In genomic region chr10:123043409-123043925, GRCh38 we compare ENCODE assay signal across 2 cellular contexts.
TF ChIP-seq lines count a peak whose summit lies in the region.

No MANE protein-coding gene starts in this region.

TF ChIP-seq in SK-N-SH treated with all-trans-retinoic acid at 6 μM for 48 hours, 23 proteins besides CTCF, POLR2A, EP300 and RAD21 (continued from another document):
- TF ChIP-seq CSRNP3 (CRISPR knock-in tag; IDR thresholded peaks at IDR 0.05) (no peak), PPARA (CRISPR knock-in tag; IDR thresholded peaks at IDR 0.05; ENCODE audit: borderline replicate concordance) (no peak), ZNF8 (CRISPR knock-in tag; IDR thresholded peaks at IDR 0.05) (no peak), SNAI2 (CRISPR knock-in tag; IDR thresholded peaks at IDR 0.05) (no peak), BACH2 (CRISPR knock-in tag; IDR thresholded peaks at IDR 0.05; ENCODE audit: borderline replicate concordance) (no peak), ZFP30 (CRISPR knock-in tag; IDR thresholded peaks at IDR 0.05) (no peak), ZC3H10 (CRISPR knock-in tag; IDR thresholded peaks at IDR 0.05) (no peak), RARB (CRISPR knock-in tag; IDR thresholded peaks at IDR 0.05) (no peak), TOX (CRISPR knock-in tag; IDR thresholded peaks at IDR 0.05; ENCODE audit: borderline replicate concordance) (no peak), CREB5 (CRISPR knock-in tag; IDR thresholded peaks at IDR 0.05; ENCODE audit: low read depth) (no peak), ESRRG (CRISPR knock-in tag; IDR thresholded peaks at IDR 0.05) (no peak), OSR1 (CRISPR knock-in tag; IDR thresholded peaks at IDR 0.05) (no peak), ISL1 (CRISPR knock-in tag; IDR thresholded peaks at IDR 0.05) (no peak)
- TF ChIP-seq, protein P1, sequence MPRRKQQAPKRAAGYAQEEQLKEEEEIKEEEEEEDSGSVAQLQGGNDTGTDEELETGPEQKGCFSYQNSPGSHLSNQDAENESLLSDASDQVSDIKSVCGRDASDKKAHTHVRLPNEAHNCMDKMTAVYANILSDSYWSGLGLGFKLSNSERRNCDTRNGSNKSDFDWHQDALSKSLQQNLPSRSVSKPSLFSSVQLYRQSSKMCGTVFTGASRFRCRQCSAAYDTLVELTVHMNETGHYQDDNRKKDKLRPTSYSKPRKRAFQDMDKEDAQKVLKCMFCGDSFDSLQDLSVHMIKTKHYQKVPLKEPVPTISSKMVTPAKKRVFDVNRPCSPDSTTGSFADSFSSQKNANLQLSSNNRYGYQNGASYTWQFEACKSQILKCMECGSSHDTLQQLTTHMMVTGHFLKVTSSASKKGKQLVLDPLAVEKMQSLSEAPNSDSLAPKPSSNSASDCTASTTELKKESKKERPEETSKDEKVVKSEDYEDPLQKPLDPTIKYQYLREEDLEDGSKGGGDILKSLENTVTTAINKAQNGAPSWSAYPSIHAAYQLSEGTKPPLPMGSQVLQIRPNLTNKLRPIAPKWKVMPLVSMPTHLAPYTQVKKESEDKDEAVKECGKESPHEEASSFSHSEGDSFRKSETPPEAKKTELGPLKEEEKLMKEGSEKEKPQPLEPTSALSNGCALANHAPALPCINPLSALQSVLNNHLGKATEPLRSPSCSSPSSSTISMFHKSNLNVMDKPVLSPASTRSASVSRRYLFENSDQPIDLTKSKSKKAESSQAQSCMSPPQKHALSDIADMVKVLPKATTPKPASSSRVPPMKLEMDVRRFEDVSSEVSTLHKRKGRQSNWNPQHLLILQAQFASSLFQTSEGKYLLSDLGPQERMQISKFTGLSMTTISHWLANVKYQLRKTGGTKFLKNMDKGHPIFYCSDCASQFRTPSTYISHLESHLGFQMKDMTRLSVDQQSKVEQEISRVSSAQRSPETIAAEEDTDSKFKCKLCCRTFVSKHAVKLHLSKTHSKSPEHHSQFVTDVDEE (CRISPR knock-in tag; IDR thresholded peaks at IDR 0.05), result no peak

TF ChIP-seq in GM12878, 131 proteins besides CTCF, POLR2A, EP300 and RAD21 (continued from another document):
- TF ChIP-seq SMAD5 (IDR thresholded peaks at IDR 0.05; ENCODE audit: low read depth) (no peak), TCF12 (IDR thresholded peaks at IDR 0.05; ENCODE audit: low read depth, low read length) (no peak), CHD4 (IDR thresholded peaks at IDR 0.05) (no peak), CREM (IDR thresholded peaks at IDR 0.05; ENCODE audit: low read depth) (no peak), BMI1 (IDR thresholded peaks at IDR 0.05; ENCODE audit: borderline replicate concordance) (no peak), CBFB (IDR thresholded peaks at IDR 0.05; ENCODE audit: low read depth) (no peak), ELK1 (IDR thresholded peaks at IDR 0.05; ENCODE audit: low read depth, low read length) (no peak), YY1 (IDR thresholded peaks at IDR 0.05; ENCODE audit: low read depth, low read length) (0 out of 2 replicates have a peak, but pooled peaks have one; percentile 49), BHLHE40 (IDR thresholded peaks at IDR 0.05; ENCODE audit: borderline replicate concordance in 1 of 2, low read depth in 2 of 2, low read length in 1 of 2) (peak; percentile 80 to 86), SIX5 (IDR thresholded peaks at IDR 0.05; ENCODE audit: low read depth, low read length, severe bottlenecking) (no peak), BACH1 (IDR thresholded peaks at IDR 0.05; ENCODE audit: borderline replicate concordance) (no peak)
- TF ChIP-seq, protein P2, sequence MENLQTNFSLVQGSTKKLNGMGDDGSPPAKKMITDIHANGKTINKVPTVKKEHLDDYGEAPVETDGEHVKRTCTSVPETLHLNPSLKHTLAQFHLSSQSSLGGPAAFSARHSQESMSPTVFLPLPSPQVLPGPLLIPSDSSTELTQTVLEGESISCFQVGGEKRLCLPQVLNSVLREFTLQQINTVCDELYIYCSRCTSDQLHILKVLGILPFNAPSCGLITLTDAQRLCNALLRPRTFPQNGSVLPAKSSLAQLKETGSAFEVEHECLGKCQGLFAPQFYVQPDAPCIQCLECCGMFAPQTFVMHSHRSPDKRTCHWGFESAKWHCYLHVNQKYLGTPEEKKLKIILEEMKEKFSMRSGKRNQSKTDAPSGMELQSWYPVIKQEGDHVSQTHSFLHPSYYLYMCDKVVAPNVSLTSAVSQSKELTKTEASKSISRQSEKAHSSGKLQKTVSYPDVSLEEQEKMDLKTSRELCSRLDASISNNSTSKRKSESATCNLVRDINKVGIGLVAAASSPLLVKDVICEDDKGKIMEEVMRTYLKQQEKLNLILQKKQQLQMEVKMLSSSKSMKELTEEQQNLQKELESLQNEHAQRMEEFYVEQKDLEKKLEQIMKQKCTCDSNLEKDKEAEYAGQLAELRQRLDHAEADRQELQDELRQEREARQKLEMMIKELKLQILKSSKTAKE (IDR thresholded peaks at IDR 0.05; ENCODE audit: low read depth, poor library complexity, severe bottlenecking), result no peak
- TF ChIP-seq, protein P3, sequence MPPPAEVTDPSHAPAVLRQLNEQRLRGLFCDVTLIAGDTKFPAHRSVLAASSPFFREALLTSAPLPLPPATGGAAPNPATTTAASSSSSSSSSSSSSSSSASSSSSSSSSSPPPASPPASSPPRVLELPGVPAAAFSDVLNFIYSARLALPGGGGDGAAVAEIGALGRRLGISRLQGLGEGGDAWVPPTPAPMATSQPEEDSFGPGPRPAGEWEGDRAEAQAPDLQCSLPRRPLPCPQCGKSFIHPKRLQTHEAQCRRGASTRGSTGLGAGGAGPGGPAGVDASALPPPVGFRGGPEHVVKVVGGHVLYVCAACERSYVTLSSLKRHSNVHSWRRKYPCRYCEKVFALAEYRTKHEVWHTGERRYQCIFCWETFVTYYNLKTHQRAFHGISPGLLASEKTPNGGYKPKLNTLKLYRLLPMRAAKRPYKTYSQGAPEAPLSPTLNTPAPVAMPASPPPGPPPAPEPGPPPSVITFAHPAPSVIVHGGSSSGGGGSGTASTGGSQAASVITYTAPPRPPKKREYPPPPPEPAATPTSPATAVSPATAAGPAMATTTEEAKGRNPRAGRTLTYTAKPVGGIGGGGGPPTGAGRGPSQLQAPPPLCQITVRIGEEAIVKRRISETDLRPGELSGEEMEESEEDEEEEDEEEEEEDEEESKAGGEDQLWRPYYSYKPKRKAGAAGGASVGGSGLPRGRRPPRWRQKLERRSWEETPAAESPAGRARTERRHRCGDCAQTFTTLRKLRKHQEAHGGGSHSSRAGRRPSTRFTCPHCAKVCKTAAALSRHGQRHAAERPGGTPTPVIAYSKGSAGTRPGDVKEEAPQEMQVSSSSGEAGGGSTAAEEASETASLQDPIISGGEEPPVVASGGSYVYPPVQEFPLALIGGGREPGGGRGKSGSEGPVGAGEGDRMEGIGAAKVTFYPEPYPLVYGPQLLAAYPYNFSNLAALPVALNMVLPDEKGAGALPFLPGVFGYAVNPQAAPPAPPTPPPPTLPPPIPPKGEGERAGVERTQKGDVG (CRISPR knock-in tag; IDR thresholded peaks at IDR 0.05), result no peak
- TF ChIP-seq, protein P4, sequence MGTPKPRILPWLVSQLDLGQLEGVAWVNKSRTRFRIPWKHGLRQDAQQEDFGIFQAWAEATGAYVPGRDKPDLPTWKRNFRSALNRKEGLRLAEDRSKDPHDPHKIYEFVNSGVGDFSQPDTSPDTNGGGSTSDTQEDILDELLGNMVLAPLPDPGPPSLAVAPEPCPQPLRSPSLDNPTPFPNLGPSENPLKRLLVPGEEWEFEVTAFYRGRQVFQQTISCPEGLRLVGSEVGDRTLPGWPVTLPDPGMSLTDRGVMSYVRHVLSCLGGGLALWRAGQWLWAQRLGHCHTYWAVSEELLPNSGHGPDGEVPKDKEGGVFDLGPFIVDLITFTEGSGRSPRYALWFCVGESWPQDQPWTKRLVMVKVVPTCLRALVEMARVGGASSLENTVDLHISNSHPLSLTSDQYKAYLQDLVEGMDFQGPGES (IDR thresholded peaks at IDR 0.05), result no peak
- TF ChIP-seq, protein P5, sequence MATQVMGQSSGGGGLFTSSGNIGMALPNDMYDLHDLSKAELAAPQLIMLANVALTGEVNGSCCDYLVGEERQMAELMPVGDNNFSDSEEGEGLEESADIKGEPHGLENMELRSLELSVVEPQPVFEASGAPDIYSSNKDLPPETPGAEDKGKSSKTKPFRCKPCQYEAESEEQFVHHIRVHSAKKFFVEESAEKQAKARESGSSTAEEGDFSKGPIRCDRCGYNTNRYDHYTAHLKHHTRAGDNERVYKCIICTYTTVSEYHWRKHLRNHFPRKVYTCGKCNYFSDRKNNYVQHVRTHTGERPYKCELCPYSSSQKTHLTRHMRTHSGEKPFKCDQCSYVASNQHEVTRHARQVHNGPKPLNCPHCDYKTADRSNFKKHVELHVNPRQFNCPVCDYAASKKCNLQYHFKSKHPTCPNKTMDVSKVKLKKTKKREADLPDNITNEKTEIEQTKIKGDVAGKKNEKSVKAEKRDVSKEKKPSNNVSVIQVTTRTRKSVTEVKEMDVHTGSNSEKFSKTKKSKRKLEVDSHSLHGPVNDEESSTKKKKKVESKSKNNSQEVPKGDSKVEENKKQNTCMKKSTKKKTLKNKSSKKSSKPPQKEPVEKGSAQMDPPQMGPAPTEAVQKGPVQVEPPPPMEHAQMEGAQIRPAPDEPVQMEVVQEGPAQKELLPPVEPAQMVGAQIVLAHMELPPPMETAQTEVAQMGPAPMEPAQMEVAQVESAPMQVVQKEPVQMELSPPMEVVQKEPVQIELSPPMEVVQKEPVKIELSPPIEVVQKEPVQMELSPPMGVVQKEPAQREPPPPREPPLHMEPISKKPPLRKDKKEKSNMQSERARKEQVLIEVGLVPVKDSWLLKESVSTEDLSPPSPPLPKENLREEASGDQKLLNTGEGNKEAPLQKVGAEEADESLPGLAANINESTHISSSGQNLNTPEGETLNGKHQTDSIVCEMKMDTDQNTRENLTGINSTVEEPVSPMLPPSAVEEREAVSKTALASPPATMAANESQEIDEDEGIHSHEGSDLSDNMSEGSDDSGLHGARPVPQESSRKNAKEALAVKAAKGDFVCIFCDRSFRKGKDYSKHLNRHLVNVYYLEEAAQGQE (IDR thresholded peaks at IDR 0.05; ENCODE audit: low read depth, low read length), result no peak
TF ChIP-seq in GM12878: peak in this region for 3.
